Comparison of ENCODE assay signal across 24 cellular contexts in the genomic region with DNA sequence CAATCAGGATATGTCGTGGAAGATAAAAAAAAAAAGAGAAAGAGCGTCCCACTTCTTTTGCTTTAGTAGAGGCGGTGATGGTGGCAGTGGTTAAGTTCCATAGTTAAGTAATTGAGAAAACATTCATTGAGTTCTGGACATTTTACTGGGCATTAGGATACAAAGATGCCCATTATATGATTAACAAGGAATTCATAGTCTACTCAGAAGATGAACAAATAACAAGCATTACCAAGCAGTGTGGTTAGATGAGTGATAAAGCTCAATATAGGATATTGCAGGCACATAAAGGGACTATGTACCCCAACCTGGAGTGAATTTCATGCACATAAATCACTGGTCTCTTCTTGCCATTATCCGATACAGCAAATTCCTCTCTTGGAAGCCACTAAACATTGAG. TPM values are rescaled to one million over a fixed set of nuclear protein-coding genes. Genes with fewer than 3 reads are reported as not detected.
A peak's percentile ranks its signal among the peaks of the same experiment; 100 is the strongest.
DNase-seq lines count a peak whose midpoint lies in the region; ATAC-seq, FAIRE-seq and TF ChIP-seq lines count a peak whose summit lies in the region.
"Had no signal": no experiment of that assay in that cellular context is flagged by ENCODE, and none has a peak within 500 bp of the region (broad histone marks: within the 10 kb centered on the region; RNA-seq: fewer than 3 reads in every experiment).

No MANE protein-coding gene starts in this region.

- no peak overlapping the region for H3K4me3 Mint-ChIP-seq in MCF 10A (ENCODE audit: unreplicated experiment)
- H3K4me3 Mint-ChIP-seq: B cell; CD4-positive, alpha-beta T cell; CD8-positive, alpha-beta T cell had no signal

- H3K4me2 ChIP-seq in mammary epithelial cell (ENCODE audit: insufficient read depth, low read depth, low read length): no peak overlapping the region
- H3K4me2 ChIP-seq: A549 had no signal

- in situ Hi-C loops in mammary epithelial cell (cut with MboI; ENCODE audit: low sequenced_read_pairs in 2 of 2): no loop called here

- no peaks in the 10 kb centered on the region for H3K79me2 ChIP-seq in mammary epithelial cell (ENCODE audit: insufficient read depth, low read length)

- TF ChIP-seq CTCF in mammary epithelial cell (conservative IDR thresholded peaks at IDR 0.05 in 1 of 2, IDR thresholded peaks at IDR 0.05 in 1 of 2; ENCODE audit: extremely low read depth in 1 of 2, insufficient read depth in 1 of 2, low read depth in 1 of 2, low read length in 2 of 2) (no peak), MCF 10A (IDR thresholded peaks at IDR 0.05; ENCODE audit: unreplicated experiment) (no peak), pancreas (IDR thresholded peaks at IDR 0.05) (no peak)

- H3K27me3 ChIP-seq in mammary epithelial cell (ENCODE audit: insufficient read depth, low read length): no peaks in the 10 kb centered on the region
- H3K27me3 ChIP-seq in pancreas: no peaks in the 10 kb centered on the region
- H3K27me3 ChIP-seq: BLaER1 treated with 17β-estradiol and CSF1 and Interleukin-3, amounts not matched to agents 10 nM and 100 nM had no signal

- H3K4me1 ChIP-seq in mammary epithelial cell (ENCODE audit: insufficient read depth, low read length) (no peaks in the 10 kb centered on the region), pancreas (no peaks in the 10 kb centered on the region)
- H3K4me1 ChIP-seq: A549 had no signal

- no peaks in the 10 kb centered on the region for H3K9me3 ChIP-seq in mammary epithelial cell (replicated peaks; ENCODE audit: insufficient read depth, low read length)
- H3K9me3 ChIP-seq in pancreas: no peaks in the 10 kb centered on the region
- H3K9me3 ChIP-seq: A549 had no signal

- intact Hi-C loops in mammary epithelial cell (cut with micrococcal nuclease) (no loop called here), MCF 10A (cut with micrococcal nuclease) (no loop called here), pancreas (cut with DNase I) (no loop called here)

- dilution Hi-C loops in mammary epithelial cell (cut with HindIII; ENCODE audit: low sequenced_read_pairs): no loop called here

- no peaks in the 10 kb centered on the region for H3K36me3 Mint-ChIP-seq in MCF 10A (ENCODE audit: insufficient read depth, unreplicated experiment)
- H3K36me3 Mint-ChIP-seq: CD8-positive, alpha-beta T cell had no signal

- H3K27ac ChIP-seq in mammary epithelial cell (ENCODE audit: insufficient read depth, low read depth, low read length) (no peak overlapping the region), pancreas (no peak overlapping the region)
- H3K27ac ChIP-seq: 22Rv1; A549; BLaER1 treated with 17β-estradiol and CSF1 and Interleukin-3, amounts not matched to agents 10 nM and 100 nM; C4-2B had no signal

- no peaks in the 10 kb centered on the region for H4K20me1 ChIP-seq in mammary epithelial cell (ENCODE audit: insufficient read depth, low read length)
- H4K20me1 ChIP-seq: BLaER1 treated with 17β-estradiol and CSF1 and Interleukin-3, amounts not matched to agents 10 nM and 100 nM had no signal

- H3K9ac ChIP-seq in mammary epithelial cell (ENCODE audit: insufficient read depth, low read length): no peak overlapping the region
- H3K9ac ChIP-seq: BLaER1 treated with 17β-estradiol and CSF1 and Interleukin-3, amounts not matched to agents 10 nM and 100 nM had no signal

- H3K36me3 ChIP-seq in mammary epithelial cell (ENCODE audit: insufficient read depth, low read length): no peaks in the 10 kb centered on the region
- no peaks in the 10 kb centered on the region for H3K36me3 ChIP-seq in pancreas
- H3K36me3 ChIP-seq: BLaER1 treated with 17β-estradiol and CSF1 and Interleukin-3, amounts not matched to agents 10 nM and 100 nM had no signal

- no peaks in the 10 kb centered on the region for H3K9me3 Mint-ChIP-seq in MCF 10A (ENCODE audit: unreplicated experiment)
- H3K9me3 Mint-ChIP-seq: CD4-positive, alpha-beta T cell had no signal

- H3K4me1 Mint-ChIP-seq in MCF 10A (ENCODE audit: insufficient read depth, unreplicated experiment): no peaks in the 10 kb centered on the region
- H3K4me1 Mint-ChIP-seq: B cell had no signal

- 64% methylated on average over 4 of the region's 4 CpGs for WGBS in mammary epithelial cell (ENCODE audit: low coverage, missing lambda C conversion rate)
- WGBS in pancreas, 2 donors: 72 to 85% methylated on average over 4 of the region's 4 CpGs

- CTCF ChIA-PET in mammary epithelial cell (lab: Charles Lee; ENCODE audit: low non-redundant PET): no interaction called here
- CTCF ChIA-PET in MCF 10A (lab: Yijun Ruan, JAX): no interaction called here

- POLR2A ChIA-PET in MCF 10A (lab: Yijun Ruan, JAX): no interaction called here

- no peak for ATAC-seq in pancreas
- ATAC-seq: A549; CD8-positive, alpha-beta T cell; GM12878 had no signal

- BruUV-seq in mammary epithelial cell (replicated peaks; lab: Mats Ljungman, UMichigan): no TSS peak
- BruUV-seq in MCF 10A (replicated peaks; lab: Mats Ljungman, UMichigan): no TSS peak

- H2AFZ ChIP-seq in mammary epithelial cell (ENCODE audit: low read depth, low read length): no peak overlapping the region

- FAIRE-seq in pancreas (lab: Jason Lieb, UNC): no peak
- FAIRE-seq: A549, GM12878, GM12892, GM18507 had no signal

- DNase-seq in mammary epithelial cell (peak; percentile 74), MCF 10A (ENCODE audit: unreplicated experiment) (no peak), RPMI7951 (ENCODE audit: low read depth) (peak; percentile 30), foreskin melanocyte (peak; percentile 87), NCI-H526 (lab: John Stamatoyannopoulos, UW) (no peak), pancreas (no peak)
- DNase-seq: CD4-positive, alpha-beta T cell; CD8-positive, alpha-beta T cell; COR-L47; DMS 273 treated with DMSO at 0.1 percent for 48 hours; DMS153; DMS53; DMS79; DND-41; EL; GDM1 had no signal

- H3K27ac Mint-ChIP-seq in MCF 10A (ENCODE audit: low read depth, unreplicated experiment): no peak overlapping the region
- H3K27ac Mint-ChIP-seq: B cell; CD4-positive, alpha-beta T cell; CD8-positive, alpha-beta T cell had no signal

- no peaks in the 10 kb centered on the region for H3K27me3 Mint-ChIP-seq in MCF 10A (ENCODE audit: insufficient read depth, unreplicated experiment)
- H3K27me3 Mint-ChIP-seq: B cell; CD4-positive, alpha-beta T cell had no signal

- H3K4me3 ChIP-seq in mammary epithelial cell (replicated peaks in 1 of 3; ENCODE audit: insufficient read depth in 1 of 3, low read depth in 2 of 3, low read length in 3 of 3): no peak overlapping the region
- no peak overlapping the region for H3K4me3 ChIP-seq in pancreas
- H3K4me3 ChIP-seq: A549; BLaER1 treated with 17β-estradiol and CSF1 and Interleukin-3, amounts not matched to agents 10 nM and 100 nM; GM12878 had no signal

RNA-seq across cellular contexts. Expression of a gene that starts 53.7 kb away (rescaled TPM):
- total RNA-seq in mammary epithelial cell (1 to 10 TPM; 7.7 to 8.5 TPM), MCF 10A (2022) (3.9 and 9.5 TPM in 2 replicates), pancreas (1 to 10 TPM; 3.1 to 5.1 (median 4.0) TPM)
- polyA plus RNA-seq in mammary epithelial cell (9.3 TPM), pancreas (1 to 10 TPM in 1 of 2 donors, under 1 TPM in 1; 0.68 to 1.6 TPM)
- 7.3 TPM for polyA minus RNA-seq in mammary epithelial cell
- 3.6 and 4.0 TPM in 2 replicates for total RNA-seq in RPMI7951 (2014; rRNA removed; shearing (Covaris generic))

Comparison
In these comparisons a context has a peak if more than half of its experiments do, and no peak if none do; other contexts are left out.
1. DNase-seq: peak in mammary epithelial cell (single experiment), RPMI7951 (single experiment) and foreskin melanocyte (single experiment); none in MCF 10A (single experiment), NCI-H526 (0 of 2) and pancreas (0 of 6).